1 cellular context compared by ENCODE assay signal in genomic region chr1:87325982-87326738, GRCh38.
TF ChIP-seq lines count a peak whose summit lies in the region.

No MANE protein-coding gene starts in this region.

TF ChIP-seq in GM23338, 12 proteins besides CTCF, POLR2A, EP300 and RAD21 (continued from another document):
- TF ChIP-seq ETS1 (IDR thresholded peaks at IDR 0.05), result no peak
- no peak for TF ChIP-seq ZNF331 (CRISPR knock-in tag; IDR thresholded peaks at IDR 0.05; ENCODE audit: low read depth)
- no peak for TF ChIP-seq JUNB (IDR thresholded peaks at IDR 0.05; ENCODE audit: unreplicated experiment)
